Comparison of ENCODE assay signal across 29 cellular contexts in the genomic region with DNA sequence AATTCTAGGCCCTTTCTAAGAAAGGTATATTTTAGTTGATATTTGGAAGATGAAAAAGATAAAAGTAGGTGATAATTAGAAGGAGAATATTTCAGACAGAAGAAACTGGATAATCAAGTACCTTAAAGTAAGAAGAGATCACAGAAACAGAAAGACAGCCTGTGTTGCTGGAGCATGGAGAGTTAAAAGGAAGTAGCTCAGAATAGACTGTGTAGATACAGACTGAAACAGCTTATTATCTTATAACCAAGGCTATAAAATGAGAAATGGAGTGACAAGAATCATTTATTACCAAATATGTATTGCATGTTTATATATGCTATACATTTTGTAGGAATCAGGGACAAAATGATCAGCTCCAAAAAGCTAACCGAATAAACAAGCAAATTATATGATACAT.
"Had no signal": no experiment of that assay in that cellular context is flagged by ENCODE, and none has a peak within 500 bp of the region (broad histone marks: within the 10 kb centered on the region; RNA-seq: fewer than 3 reads in every experiment).

No MANE protein-coding gene starts in this region.

- H3K27ac Mint-ChIP-seq: activated CD4-positive, alpha-beta memory T cell treated with anti-CD3 and anti-CD28 coated beads, Interleukin-2, amount 10 ng/mL, durations not matched to agents 7 days and 5 days; activated CD4-positive, alpha-beta T cell treated with anti-CD3 and anti-CD28 coated beads, Interleukin-2, amount 10 ng/mL, durations not matched to agents 24 days and 14 days; activated naive CD4-positive, alpha-beta T cell treated with anti-CD3 and anti-CD28 coated beads, Interleukin-2, amount 10 ng/mL, durations not matched to agents 7 days and 5 days; activated naive CD8-positive, alpha-beta T cell treated with anti-CD3 and anti-CD28 coated beads, Interleukin-2, amount 10 ng/mL, durations not matched to agents 7 days and 5 days; activated T-cell treated with anti-CD3 and anti-CD28 coated beads, Interleukin-2, amount 50 U/mL, for 24 hours; brain; effector memory CD8-positive, alpha-beta T cell; mesothelial cell of epicardium; naive thymus-derived CD4-positive, alpha-beta T cell; T-helper 17 cell had no signal

- ATAC-seq: effector memory CD8-positive, alpha-beta T cell; gastrocnemius medialis; naive thymus-derived CD4-positive, alpha-beta T cell; right cardiac atrium; stimulated activated naive CD8-positive, alpha-beta T cell treated with anti-CD3 and anti-CD28 coated beads, Interleukin-15, Interleukin-2, amounts not matched to agents 100 U/mL and 50 U/mL, for 24 hours; T-helper 17 cell had no signal

- H3K4me3 Mint-ChIP-seq: activated CD4-positive, alpha-beta memory T cell treated with anti-CD3 and anti-CD28 coated beads, Interleukin-2, amount 10 ng/mL, durations not matched to agents 7 days and 5 days; activated CD4-positive, alpha-beta T cell treated with anti-CD3 and anti-CD28 coated beads, Interleukin-2, amount 10 ng/mL, durations not matched to agents 24 days and 14 days; activated naive CD4-positive, alpha-beta T cell treated with anti-CD3 and anti-CD28 coated beads, Interleukin-2, amount 10 ng/mL, durations not matched to agents 7 days and 5 days; activated naive CD8-positive, alpha-beta T cell treated with anti-CD3 and anti-CD28 coated beads, Interleukin-2, amount 10 ng/mL, durations not matched to agents 7 days and 5 days; activated T-cell treated with anti-CD3 and anti-CD28 coated beads, Interleukin-2, amount 50 U/mL, for 24 hours; brain; effector memory CD8-positive, alpha-beta T cell; mesothelial cell of epicardium; naive thymus-derived CD4-positive, alpha-beta T cell; neural crest cell; T-helper 17 cell had no signal

- H3K4me3 ChIP-seq: ascending aorta, coronary artery, dorsolateral prefrontal cortex, gastrocnemius medialis, hepatocyte, testis, transverse colon had no signal

- H3K36me3 ChIP-seq: ascending aorta, gastrocnemius medialis, transverse colon had no signal

- H3K9me3 Mint-ChIP-seq: activated CD4-positive, alpha-beta T cell treated with anti-CD3 and anti-CD28 coated beads, Interleukin-2, amount 10 ng/mL, durations not matched to agents 24 days and 14 days; brain; mesothelial cell of epicardium; neural crest cell had no signal

- H3K27ac ChIP-seq: ascending aorta, coronary artery, dorsolateral prefrontal cortex, gastrocnemius medialis, hepatocyte, testis had no signal

- H3K27me3 Mint-ChIP-seq: activated CD4-positive, alpha-beta memory T cell treated with anti-CD3 and anti-CD28 coated beads, Interleukin-2, amount 10 ng/mL, durations not matched to agents 7 days and 5 days; activated CD4-positive, alpha-beta T cell treated with anti-CD3 and anti-CD28 coated beads, Interleukin-2, amount 10 ng/mL, durations not matched to agents 24 days and 14 days; activated naive CD4-positive, alpha-beta T cell treated with anti-CD3 and anti-CD28 coated beads, Interleukin-2, amount 10 ng/mL, durations not matched to agents 7 days and 5 days; activated naive CD8-positive, alpha-beta T cell treated with anti-CD3 and anti-CD28 coated beads, Interleukin-2, amount 10 ng/mL, durations not matched to agents 7 days and 5 days; activated T-cell treated with anti-CD3 and anti-CD28 coated beads, Interleukin-2, amount 50 U/mL, for 24 hours; brain; effector memory CD8-positive, alpha-beta T cell; naive thymus-derived CD4-positive, alpha-beta T cell; T-helper 17 cell had no signal

- H3K36me3 Mint-ChIP-seq: activated naive CD4-positive, alpha-beta T cell treated with anti-CD3 and anti-CD28 coated beads, Interleukin-2, amount 10 ng/mL, durations not matched to agents 7 days and 5 days; activated naive CD8-positive, alpha-beta T cell treated with anti-CD3 and anti-CD28 coated beads, Interleukin-2, amount 10 ng/mL, durations not matched to agents 7 days and 5 days; brain; mesothelial cell of epicardium; naive thymus-derived CD4-positive, alpha-beta T cell had no signal

- H3K27me3 ChIP-seq: ascending aorta, dorsolateral prefrontal cortex, gastrocnemius medialis, hepatocyte, testis, transverse colon had no signal

- H3K79me2 ChIP-seq: hepatocyte had no signal

- H3K9me3 ChIP-seq: ascending aorta, gastrocnemius medialis, testis, transverse colon had no signal

- H2AFZ ChIP-seq: hepatocyte had no signal

- H3K4me1 ChIP-seq: ascending aorta, gastrocnemius medialis, testis, transverse colon had no signal

- DNase-seq: activated CD4-positive, alpha-beta memory T cell treated with anti-CD3 and anti-CD28 coated beads, Interleukin-2, amount 10 ng/mL, durations not matched to agents 7 days and 5 days; activated CD4-positive, alpha-beta T cell treated with anti-CD3 and anti-CD28 coated beads, Interleukin-2, amount 10 ng/mL, durations not matched to agents 24 days and 14 days; activated CD4-positive, CD25-positive, alpha-beta regulatory T cell treated with anti-CD3 and anti-CD28 coated beads, Interleukin-2, amount 50 U/mL, for 72 hours; activated CD8-positive, alpha-beta memory T cell treated with anti-CD3 and anti-CD28 coated beads, Interleukin-2, amount 50 U/mL, for 48 hours; activated gamma-delta T cell; activated naive CD4-positive, alpha-beta T cell treated with anti-CD3 and anti-CD28 coated beads, Interleukin-2, amount 10 ng/mL, durations not matched to agents 7 days and 5 days; activated naive CD8-positive, alpha-beta T cell treated with anti-CD3 and anti-CD28 coated beads, Interleukin-2, amount 10 ng/mL, durations not matched to agents 7 days and 5 days; activated T-cell treated with anti-CD3 and anti-CD28 coated beads, Interleukin-2, amount 50 U/mL, for 24 hours; dorsolateral prefrontal cortex; effector memory CD8-positive, alpha-beta T cell; erythroblast; gastrocnemius medialis; glutamatergic neuron; naive thymus-derived CD4-positive, alpha-beta T cell; posterior cingulate gyrus; right cardiac atrium; stimulated activated CD4-positive, alpha-beta T cell treated with anti-CD3 and anti-CD28 coated beads, Interleukin-15, amount 100 ng/mL, for 24 hours; stimulated activated CD4-positive, alpha-beta T cell treated with anti-CD3 and anti-CD28 coated beads, Interleukin-2, amount 100 ng/mL, for 24 hours; stimulated activated naive CD8-positive, alpha-beta T cell treated with anti-CD3 and anti-CD28 coated beads, Interleukin-15, Interleukin-2, amounts not matched to agents 100 U/mL and 50 U/mL, for 24 hours; T-helper 17 cell; T1000; testis; transverse colon had no signal

- H3K4me1 Mint-ChIP-seq: activated CD4-positive, alpha-beta memory T cell treated with anti-CD3 and anti-CD28 coated beads, Interleukin-2, amount 10 ng/mL, durations not matched to agents 7 days and 5 days; activated CD4-positive, alpha-beta T cell treated with anti-CD3 and anti-CD28 coated beads, Interleukin-2, amount 10 ng/mL, durations not matched to agents 24 days and 14 days; activated naive CD4-positive, alpha-beta T cell treated with anti-CD3 and anti-CD28 coated beads, Interleukin-2, amount 10 ng/mL, durations not matched to agents 7 days and 5 days; activated naive CD8-positive, alpha-beta T cell treated with anti-CD3 and anti-CD28 coated beads, Interleukin-2, amount 10 ng/mL, durations not matched to agents 7 days and 5 days; mesothelial cell of epicardium; naive thymus-derived CD4-positive, alpha-beta T cell; neural crest cell; T-helper 17 cell had no signal
